In genomic region chr3:113079532-113079931, GRCh38 we compare ENCODE assay signal across 10 cellular contexts.
DNase-seq lines count a peak whose midpoint lies in the region; ATAC-seq and TF ChIP-seq lines count a peak whose summit lies in the region.
"Had no signal": no experiment of that assay in that cellular context is flagged by ENCODE, and none has a peak within 500 bp of the region (broad histone marks: within the 10 kb centered on the region; RNA-seq: fewer than 3 reads in every experiment).

No MANE protein-coding gene starts in this region.

- no peak for TF ChIP-seq CTCF in GM10248 (IDR thresholded peaks at IDR 0.05; ENCODE audit: control extremely low read depth, extremely low read depth, low read depth, missing control alignments)
- TF ChIP-seq CTCF in tibial nerve (IDR thresholded peaks at IDR 0.05) = no peak
- TF ChIP-seq CTCF in BE2C (IDR thresholded peaks at IDR 0.05; ENCODE audit: low read depth, low read length) = no peak

- peak; percentile 89 for ATAC-seq in GM21447 (IDR thresholded peaks at IDR 0.05; ENCODE audit: unreplicated experiment)
- ATAC-seq in HG03139 (IDR thresholded peaks at IDR 0.05; ENCODE audit: unreplicated experiment) = peak; percentile 69

- POLR2A ChIA-PET in GM10248 (lab: Yijun Ruan, JAX) = no interaction called here

- peak overlapping the region in 2 of 4 donors; percentile 4 to 9 for H3K4me3 ChIP-seq in tibial nerve
- H3K4me3 ChIP-seq in BE2C (ENCODE audit: low read depth, low read length) = no peak overlapping the region

- H3K36me3 ChIP-seq in tibial nerve = no peaks in the 10 kb centered on the region
- H3K36me3 ChIP-seq in BE2C = no peaks in the 10 kb centered on the region

- H3K9me3 ChIP-seq in tibial nerve (no peaks in the 10 kb centered on the region), BE2C (no peaks in the 10 kb centered on the region)

- no peak for TF ChIP-seq EP300 in tibial nerve (IDR thresholded peaks at IDR 0.05)

- DNase-seq in GM10248 (ENCODE audit: extremely low spot score) = peak; percentile 42
- DNase-seq in foreskin melanocyte = peak; percentile 13
- no peak for DNase-seq in nucleus accumbens (lab: John Stamatoyannopoulos, UW)
- no peak for DNase-seq in 8988T
- no peak for DNase-seq in tibial nerve (ENCODE audit: low spot score in 2 of 2)
- no peak for DNase-seq in BE2C
- DNase-seq: effector CD8-positive, alpha-beta T cell; NCI-H510A had no signal

- TF ChIP-seq POLR2A in tibial nerve (IDR thresholded peaks at IDR 0.05) = no peak

- H3K4me1 ChIP-seq in tibial nerve (peaks cover 0 to 9% (median 3%) of the 10 kb centered on the region in 4 donors), BE2C (no peaks in the 10 kb centered on the region)

- peak overlapping the region in 1 of 4 donors; percentile 59 for H3K27ac ChIP-seq in tibial nerve

- WGBS in tibial nerve, 2 donors = 23% methylated on average over 6 of the region's 6 CpGs

- CTCF ChIA-PET in GM10248 (lab: Yijun Ruan, JAX) = interaction anchor here (1.5 to 3.2 kb wide), 4 partner anchors 8 to 209 kb away, joined by 7 to 13 read pairs (median 8); no protein-coding TSS in a partner anchor

- no peaks in the 10 kb centered on the region for H3K27me3 ChIP-seq in tibial nerve
- no peaks in the 10 kb centered on the region; the same call in 1 of the 2 replicates for H3K27me3 ChIP-seq in BE2C

Comparison
In these comparisons a context has a peak if more than half of its experiments do, and no peak if none do; other contexts are left out.
1. DNase-seq: peak in GM10248 (single experiment) and foreskin melanocyte (single experiment); none in nucleus accumbens (0 of 56), 8988T (single experiment), tibial nerve (0 of 2) and BE2C (single experiment).